19 cellular contexts compared by ENCODE assay signal in genomic region chr18:28459587-28459986, GRCh38.
A peak's percentile ranks its signal among the peaks of the same experiment; 100 is the strongest.
DNase-seq lines count a peak whose midpoint lies in the region; TF ChIP-seq lines count a peak whose summit lies in the region.
"Had no signal": no experiment of that assay in that cellular context is flagged by ENCODE, and none has a peak within 500 bp of the region (broad histone marks: within the 10 kb centered on the region; RNA-seq: fewer than 3 reads in every experiment).

No MANE protein-coding gene starts in this region.

- no peak overlapping the region for H3K27ac ChIP-seq in tibial artery
- H3K27ac ChIP-seq: HL-60, Peyer's patch, SJSA1 had no signal

- H3K4me3 ChIP-seq in tibial artery = no peak overlapping the region
- H3K4me3 ChIP-seq: Peyer's patch, SJSA1 had no signal

- H3K9me3 ChIP-seq in tibial artery = no peaks in the 10 kb centered on the region
- H3K9me3 ChIP-seq: Peyer's patch, SJSA1 had no signal

- no peaks in the 10 kb centered on the region for H3K36me3 ChIP-seq in tibial artery
- H3K36me3 ChIP-seq: Peyer's patch, SJSA1 had no signal

- no peak for TF ChIP-seq CTCF in tibial artery (IDR thresholded peaks at IDR 0.05)

- intact Hi-C loops in tibial artery (cut with DNase I; ENCODE audit: low total_unique reads) = no loop called here

- DNase-seq in HCEC 1CT = peak; percentile 18
- peak; percentile 72 for DNase-seq in amniotic epithelial cell (ENCODE audit: low read depth)
- peak; percentile 33 for DNase-seq in fibroblast of gingiva (ENCODE audit: low read depth)
- peak; percentile 6 for DNase-seq in renal cortical epithelial cell (ENCODE audit: low read depth)
- DNase-seq in tibial artery = no peak
- DNase-seq in DMS153 treated with DMSO at 0.1 percent for 48 hours (lab: John Stamatoyannopoulos, UW; ENCODE audit: unreplicated experiment) = no peak
- no peak for DNase-seq in activated CD4-positive, alpha-beta T cell treated with anti-CD3 and anti-CD28 coated beads for 48 hours
- DNase-seq in NCI-H2029 treated with DMSO at 0.1 percent for 48 hours (lab: John Stamatoyannopoulos, UW) = no peak
- DNase-seq: ACHN; CD4-positive, CD25-positive, alpha-beta regulatory T cell; COR-L47; HFFc6; Kasumi-1; NCI-H1092 treated with DMSO at 0.1 percent for 48 hours; NCI-H2081 treated with DMSO at 0.1 percent for 48 hours; NK-92 treated with Interleukin-12 subunit alpha and Interleukin-12 subunit beta, amount 100 ng/mL, for 24 hours; Peyer's patch had no signal

- H3K4me1 ChIP-seq in tibial artery = no peaks in the 10 kb centered on the region
- H3K4me1 ChIP-seq: Peyer's patch, SJSA1 had no signal

- H3K27me3 ChIP-seq in tibial artery = no peaks in the 10 kb centered on the region
- H3K27me3 ChIP-seq: Peyer's patch, SJSA1 had no signal

Comparison
In these comparisons a context has a peak if more than half of its experiments do, and no peak if none do; other contexts are left out.
1. DNase-seq: peak in HCEC 1CT (single experiment), amniotic epithelial cell (single experiment), fibroblast of gingiva (single experiment) and renal cortical epithelial cell (single experiment); none in tibial artery (0 of 2), DMS153 treated with DMSO at 0.1 percent for 48 hours (single experiment), activated CD4-positive, alpha-beta T cell treated with anti-CD3 and anti-CD28 coated beads for 48 hours (single experiment) and NCI-H2029 treated with DMSO at 0.1 percent for 48 hours (single experiment).